ENCODE assay signal across 11 cellular contexts in the genomic region with DNA sequence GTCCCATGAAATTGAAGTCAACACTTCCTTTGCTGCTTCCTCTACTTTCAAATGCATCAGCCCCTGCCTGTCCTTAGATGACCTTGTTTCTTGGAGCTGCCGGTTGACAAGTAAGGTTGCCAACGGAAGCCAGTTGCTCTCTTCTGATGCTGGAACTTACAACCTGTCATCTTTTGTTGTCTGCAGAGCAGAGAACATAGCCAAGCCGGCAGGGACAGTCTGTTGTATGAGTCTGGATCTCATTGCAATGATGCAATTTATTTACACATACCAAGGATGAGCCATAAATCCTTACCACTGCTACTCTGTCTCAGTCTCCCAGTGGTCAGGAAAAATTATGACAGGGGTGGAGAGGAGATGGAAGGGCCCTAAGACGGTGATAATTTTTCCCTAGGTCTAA.
A peak's percentile ranks its signal among the peaks of the same experiment; 100 is the strongest.
DNase-seq lines count a peak whose midpoint lies in the region; ATAC-seq and TF ChIP-seq lines count a peak whose summit lies in the region.
"Had no signal": no experiment of that assay in that cellular context is flagged by ENCODE, and none has a peak within 500 bp of the region (broad histone marks: within the 10 kb centered on the region; RNA-seq: fewer than 3 reads in every experiment).

No MANE protein-coding gene starts in this region.

- DNase-seq in A172 (ENCODE audit: low spot score) (peak; percentile 46), GM04504 (ENCODE audit: low read depth) (peak; percentile 43), hepatic stellate cell (ENCODE audit: low spot score) (peak; percentile 23), NCI-H1436 (lab: John Stamatoyannopoulos, UW) (no peak)
- no peak for DNase-seq in stimulated activated CD4-positive, alpha-beta T cell treated with anti-CD3 and anti-CD28 coated beads, Interleukin-4, amount 100 ng/mL, for 4 hours
- DNase-seq: AML-193; NCI-H2081; stimulated activated CD4-positive, alpha-beta T cell treated with anti-CD3 and anti-CD28 coated beads, Interleukin-1b, Interleukin-23, amount 100 ng/mL, for 48 hours had no signal

- ATAC-seq in SK-N-SH treated with all-trans-retinoic acid at 6 μM for 48 hours (peak; percentile 93), HG02973 (IDR thresholded peaks at IDR 0.05; ENCODE audit: unreplicated experiment) (no peak), GM19328 (IDR thresholded peaks at IDR 0.05; ENCODE audit: unreplicated experiment) (no peak)

TF ChIP-seq in SK-N-SH treated with all-trans-retinoic acid at 6 μM for 48 hours, 23 proteins besides CTCF, POLR2A, EP300 and RAD21:
- TF ChIP-seq ZNF565 (CRISPR knock-in tag; conservative IDR thresholded peaks at IDR 0.05; ENCODE audit: low read depth) (no peak), ZFP3 (CRISPR knock-in tag; IDR thresholded peaks at IDR 0.05) (no peak), TCF4 (CRISPR knock-in tag; IDR thresholded peaks at IDR 0.05; ENCODE audit: borderline replicate concordance) (no peak), ZC3H10 (CRISPR knock-in tag; IDR thresholded peaks at IDR 0.05) (no peak), CREB5 (CRISPR knock-in tag; IDR thresholded peaks at IDR 0.05; ENCODE audit: low read depth) (peak; percentile 67; the same call in 1 of the 2 replicates), TOX (CRISPR knock-in tag; IDR thresholded peaks at IDR 0.05; ENCODE audit: borderline replicate concordance) (peak; percentile 41; the same call in 1 of the 2 replicates), ZNF70 (CRISPR knock-in tag; IDR thresholded peaks at IDR 0.05) (no peak), SNAI2 (CRISPR knock-in tag; IDR thresholded peaks at IDR 0.05) (no peak), ISL1 (CRISPR knock-in tag; IDR thresholded peaks at IDR 0.05) (peak; percentile 15; the same call in 1 of the 2 replicates), GLIS3 (CRISPR knock-in tag; IDR thresholded peaks at IDR 0.05) (no peak), CSRNP3 (CRISPR knock-in tag; IDR thresholded peaks at IDR 0.05) (no peak), RARB (CRISPR knock-in tag; IDR thresholded peaks at IDR 0.05) (no peak), ARNTL (CRISPR knock-in tag; IDR thresholded peaks at IDR 0.05; ENCODE audit: borderline replicate concordance, low read depth) (no peak), ZFP30 (CRISPR knock-in tag; IDR thresholded peaks at IDR 0.05) (no peak), ZNF8 (CRISPR knock-in tag; IDR thresholded peaks at IDR 0.05) (no peak), ESRRG (CRISPR knock-in tag; IDR thresholded peaks at IDR 0.05) (no peak), OSR1 (CRISPR knock-in tag; IDR thresholded peaks at IDR 0.05) (no peak), BACH2 (CRISPR knock-in tag; IDR thresholded peaks at IDR 0.05; ENCODE audit: borderline replicate concordance) (no peak), PATZ1 (CRISPR knock-in tag; IDR thresholded peaks at IDR 0.05; ENCODE audit: borderline replicate concordance) (no peak)
- TF ChIP-seq, protein P1, sequence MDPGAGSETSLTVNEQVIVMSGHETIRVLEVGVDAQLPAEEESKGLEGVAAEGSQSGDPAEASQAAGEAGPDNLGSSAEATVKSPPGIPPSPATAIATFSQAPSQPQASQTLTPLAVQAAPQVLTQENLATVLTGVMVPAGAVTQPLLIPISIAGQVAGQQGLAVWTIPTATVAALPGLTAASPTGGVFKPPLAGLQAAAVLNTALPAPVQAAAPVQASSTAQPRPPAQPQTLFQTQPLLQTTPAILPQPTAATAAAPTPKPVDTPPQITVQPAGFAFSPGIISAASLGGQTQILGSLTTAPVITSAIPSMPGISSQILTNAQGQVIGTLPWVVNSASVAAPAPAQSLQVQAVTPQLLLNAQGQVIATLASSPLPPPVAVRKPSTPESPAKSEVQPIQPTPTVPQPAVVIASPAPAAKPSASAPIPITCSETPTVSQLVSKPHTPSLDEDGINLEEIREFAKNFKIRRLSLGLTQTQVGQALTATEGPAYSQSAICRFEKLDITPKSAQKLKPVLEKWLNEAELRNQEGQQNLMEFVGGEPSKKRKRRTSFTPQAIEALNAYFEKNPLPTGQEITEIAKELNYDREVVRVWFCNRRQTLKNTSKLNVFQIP (CRISPR knock-in tag; IDR thresholded peaks at IDR 0.05; ENCODE audit: borderline replicate concordance, low read depth), result no peak
- TF ChIP-seq, protein P2, sequence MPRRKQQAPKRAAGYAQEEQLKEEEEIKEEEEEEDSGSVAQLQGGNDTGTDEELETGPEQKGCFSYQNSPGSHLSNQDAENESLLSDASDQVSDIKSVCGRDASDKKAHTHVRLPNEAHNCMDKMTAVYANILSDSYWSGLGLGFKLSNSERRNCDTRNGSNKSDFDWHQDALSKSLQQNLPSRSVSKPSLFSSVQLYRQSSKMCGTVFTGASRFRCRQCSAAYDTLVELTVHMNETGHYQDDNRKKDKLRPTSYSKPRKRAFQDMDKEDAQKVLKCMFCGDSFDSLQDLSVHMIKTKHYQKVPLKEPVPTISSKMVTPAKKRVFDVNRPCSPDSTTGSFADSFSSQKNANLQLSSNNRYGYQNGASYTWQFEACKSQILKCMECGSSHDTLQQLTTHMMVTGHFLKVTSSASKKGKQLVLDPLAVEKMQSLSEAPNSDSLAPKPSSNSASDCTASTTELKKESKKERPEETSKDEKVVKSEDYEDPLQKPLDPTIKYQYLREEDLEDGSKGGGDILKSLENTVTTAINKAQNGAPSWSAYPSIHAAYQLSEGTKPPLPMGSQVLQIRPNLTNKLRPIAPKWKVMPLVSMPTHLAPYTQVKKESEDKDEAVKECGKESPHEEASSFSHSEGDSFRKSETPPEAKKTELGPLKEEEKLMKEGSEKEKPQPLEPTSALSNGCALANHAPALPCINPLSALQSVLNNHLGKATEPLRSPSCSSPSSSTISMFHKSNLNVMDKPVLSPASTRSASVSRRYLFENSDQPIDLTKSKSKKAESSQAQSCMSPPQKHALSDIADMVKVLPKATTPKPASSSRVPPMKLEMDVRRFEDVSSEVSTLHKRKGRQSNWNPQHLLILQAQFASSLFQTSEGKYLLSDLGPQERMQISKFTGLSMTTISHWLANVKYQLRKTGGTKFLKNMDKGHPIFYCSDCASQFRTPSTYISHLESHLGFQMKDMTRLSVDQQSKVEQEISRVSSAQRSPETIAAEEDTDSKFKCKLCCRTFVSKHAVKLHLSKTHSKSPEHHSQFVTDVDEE (CRISPR knock-in tag; IDR thresholded peaks at IDR 0.05), result no peak

Comparison
In these comparisons a context has a peak if more than half of its experiments do, and no peak if none do; other contexts are left out.
1. DNase-seq: peak in A172 (single experiment), GM04504 (single experiment) and hepatic stellate cell (single experiment); none in NCI-H1436 (single experiment) and stimulated activated CD4-positive, alpha-beta T cell treated with anti-CD3 and anti-CD28 coated beads, Interleukin-4, amount 100 ng/mL, for 4 hours (0 of 2).